8 cellular contexts compared by ENCODE assay signal in the genomic region with DNA sequence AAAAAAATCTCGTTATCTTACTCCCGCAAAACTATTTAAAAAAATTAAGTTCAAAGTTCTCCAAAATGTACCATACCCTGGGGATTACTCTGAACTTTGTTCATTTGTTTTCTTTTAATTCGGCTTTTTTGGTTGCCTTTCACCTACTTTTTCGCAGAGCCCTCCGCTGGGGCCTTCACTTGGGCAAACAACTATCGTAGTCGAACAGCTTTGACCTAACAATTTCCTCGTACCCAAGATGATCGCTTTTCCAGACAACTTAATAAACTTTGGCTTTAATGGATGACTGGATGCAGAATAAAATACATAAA. TPM values are rescaled to one million over a fixed set of nuclear protein-coding genes. Genes with fewer than 3 reads are reported as not detected.
DNase-seq lines count a peak whose midpoint lies in the region; ATAC-seq and TF ChIP-seq lines count a peak whose summit lies in the region.

No MANE protein-coding gene starts in this region.

- H4K20me1 ChIP-seq in DOHH2 (ENCODE audit: control insufficient read depth, insufficient read depth, low read depth, low read length) (no peaks in the 10 kb centered on the region), OCI-LY7 (ENCODE audit: insufficient read depth, low read length) (no peaks in the 10 kb centered on the region)

- 97 to 99% methylated on average over 5 to 9 of the region's 9 CpGs for WGBS in endodermal cell (ENCODE audit: insufficient coverage in 1 of 2, insufficient read length in 1 of 2), 2 experiments

- no peaks in the 10 kb centered on the region for H3K36me3 Mint-ChIP-seq in endodermal cell (ENCODE audit: low read depth)

- peak overlapping the region; percentile 81 for H2AFZ ChIP-seq in OCI-LY7 (ENCODE audit: low read length)

- CTCF ChIA-PET in OCI-LY7 (lab: Charles Lee; ENCODE audit: unreplicated experiment) (no interaction called here), HEK293T (lab: Yijun Ruan, JAX) (no interaction called here)

- H3K27me3 ChIP-seq in DOHH2 (ENCODE audit: control insufficient read depth, low read length) (no peaks in the 10 kb centered on the region), endodermal cell (ENCODE audit: control insufficient read depth, insufficient read depth, low read length, poor library complexity, severe bottlenecking) (peaks cover 8% of the 10 kb centered on the region), rectal smooth muscle tissue (ENCODE audit: control insufficient read depth, insufficient read depth, low read length) (no peaks in the 10 kb centered on the region)

- H3K9ac ChIP-seq in endodermal cell (ENCODE audit: extremely low read depth, low read length, poor library complexity, severe bottlenecking) (no peak overlapping the region), rectal smooth muscle tissue (ENCODE audit: low read length) (peak overlapping the region; percentile 52)

- no peaks in the 10 kb centered on the region for H3K9me3 Mint-ChIP-seq in endodermal cell

- peaks cover 8% of the 10 kb centered on the region for H3K4me1 Mint-ChIP-seq in endodermal cell

- peaks cover 30% of the 10 kb centered on the region for H3K79me2 ChIP-seq in DOHH2 (ENCODE audit: control insufficient read depth, low read length)
- H3K79me2 ChIP-seq in OCI-LY7 (ENCODE audit: insufficient read depth, low read depth, low read length): peaks cover 17% of the 10 kb centered on the region; the same call in 1 of the 2 replicates

- peaks cover 15% of the 10 kb centered on the region for H3K36me3 ChIP-seq in DOHH2 (ENCODE audit: control insufficient read depth, low read length)
- no peaks in the 10 kb centered on the region for H3K36me3 ChIP-seq in OCI-LY7 (ENCODE audit: insufficient read depth, low read length)
- no peaks in the 10 kb centered on the region for H3K36me3 ChIP-seq in endodermal cell (ENCODE audit: control insufficient read depth, insufficient read depth, low read length)
- H3K36me3 ChIP-seq in rectal smooth muscle tissue (ENCODE audit: control insufficient read depth, insufficient read depth, low read length): no peaks in the 10 kb centered on the region

- H3K4me2 ChIP-seq in DOHH2 (ENCODE audit: low read length) (peak overlapping the region; percentile 97), OCI-LY7 (ENCODE audit: low read length) (peak overlapping the region; percentile 87)

- H3F3A ChIP-seq in DOHH2 (ENCODE audit: control insufficient read depth, insufficient read depth): peaks cover 19% of the 10 kb centered on the region

- H3K4me1 ChIP-seq in DOHH2 (ENCODE audit: control insufficient read depth, low read length): peaks cover 49% of the 10 kb centered on the region
- peaks cover 46% of the 10 kb centered on the region for H3K4me1 ChIP-seq in OCI-LY7 (ENCODE audit: insufficient read depth, low read length, poor library complexity, severe bottlenecking)
- peaks cover under 1% of the 10 kb centered on the region for H3K4me1 ChIP-seq in endodermal cell (ENCODE audit: control insufficient read depth, insufficient read depth, low read length)
- peaks cover 19% of the 10 kb centered on the region for H3K4me1 ChIP-seq in rectal smooth muscle tissue (ENCODE audit: control insufficient read depth, insufficient read depth, low read length)

- H3K27ac Mint-ChIP-seq in endodermal cell: peak overlapping the region; percentile 17

- intact Hi-C loops in OCI-LY7 (cut with micrococcal nuclease; ENCODE audit: unreplicated experiment): loop anchor here (2.0 to 5.0 kb wide), 3 partner anchors 143 to 662 kb away; partner anchors contain the start of genes IQGAP1 and NGRN

- no peak for DNase-seq in OCI-LY7 (ENCODE audit: low spot score)
- DNase-seq in endodermal cell: no peak
- DNase-seq in anterior cingulate cortex (lab: John Stamatoyannopoulos, UW): no peak
- no peak for DNase-seq in stimulated activated naive CD4-positive, alpha-beta T cell treated with Interleukin-2 at 50 U/mL for 16 hours (lab: John Stamatoyannopoulos, UW)
- no peak for DNase-seq in HEK293T (ENCODE audit: extremely low spot score)

- H3K9me3 ChIP-seq in DOHH2 (ENCODE audit: control insufficient read depth, insufficient read depth, low read length): no peaks in the 10 kb centered on the region
- H3K9me3 ChIP-seq in OCI-LY7 (ENCODE audit: low read length): no peaks in the 10 kb centered on the region
- no peaks in the 10 kb centered on the region for H3K9me3 ChIP-seq in endodermal cell (ENCODE audit: control insufficient read depth, low read length)

- no peak for TF ChIP-seq CTCF in DOHH2 (IDR thresholded peaks at IDR 0.05; ENCODE audit: low read depth, low read length, poor library complexity, severe bottlenecking)
- TF ChIP-seq CTCF in OCI-LY7 (conservative IDR thresholded peaks at IDR 0.05; ENCODE audit: low read length): no peak; the same call in 1 of the 2 replicates
- no peak for TF ChIP-seq CTCF in endodermal cell (conservative IDR thresholded peaks at IDR 0.05)

- H3K9me2 ChIP-seq in DOHH2 (replicated peaks; ENCODE audit: control insufficient read depth, low read length) (no peaks in the 10 kb centered on the region), OCI-LY7 (ENCODE audit: insufficient read depth, low read length) (no peaks in the 10 kb centered on the region)

- POLR2A ChIA-PET in OCI-LY7 (lab: Charles Lee) (interaction anchor here (0.6 to 3.2 kb wide), 5 partner anchors 26 to 281 kb away, joined by 3 to 24 read pairs (median 4); partner anchors contain the start of gene MAN2A2), HEK293T (lab: Yijun Ruan, JAX) (interaction anchor here (0.7 to 8.2 kb wide), 8 partner anchors 9 to 213 kb away, joined by 3 to 142 read pairs (median 7); partner anchors contain the start of genes BLM, MAN2A2 and RCCD1)

- TSS peak; percentile 88 for BruUV-seq in OCI-LY7 (replicated peaks; lab: Mats Ljungman, UMichigan)

- ATAC-seq in HG02840 (IDR thresholded peaks at IDR 0.05; ENCODE audit: low FRiP score, unreplicated experiment): no peak

- peak overlapping the region; percentile 91 for H3K27ac ChIP-seq in DOHH2 (ENCODE audit: low read depth, low read length)
- H3K27ac ChIP-seq in OCI-LY7 (ENCODE audit: low read depth, low read length, poor library complexity, severe bottlenecking): peak overlapping the region; percentile 81
- H3K27ac ChIP-seq in endodermal cell (ENCODE audit: low read depth, low read length): no peak overlapping the region
- H3K27ac ChIP-seq in rectal smooth muscle tissue (ENCODE audit: low read depth, low read length): peak overlapping the region; percentile 88

- H3K27me3 Mint-ChIP-seq in endodermal cell (ENCODE audit: insufficient read depth): peaks cover 8% of the 10 kb centered on the region

- H3K4me3 ChIP-seq in DOHH2 (ENCODE audit: low read length) (peak overlapping the region; percentile 98), OCI-LY7 (ENCODE audit: low read depth, low read length, poor library complexity, severe bottlenecking) (peak overlapping the region; percentile 79), endodermal cell (ENCODE audit: low read length) (no peak overlapping the region), rectal smooth muscle tissue (ENCODE audit: low read length) (peak overlapping the region; percentile 81)

- peak overlapping the region; percentile 34 for H3K4me3 Mint-ChIP-seq in endodermal cell

TF ChIP-seq in HEK293T, 16 proteins besides CTCF, POLR2A, EP300 and RAD21:
- no peak for TF ChIP-seq L3MBTL2 (conservative IDR thresholded peaks at IDR 0.05)

RNA-seq across cellular contexts. Expression of gene HDDC3, which starts 2.7 kb away (rescaled TPM):
- 31.8 and 35.8 TPM in 2 replicates for total RNA-seq in OCI-LY7 (2014; rRNA removed; shearing (Covaris generic))
- total RNA-seq in OCI-LY7 (2022): 38.6 and 39.7 TPM in 2 replicates
- total RNA-seq in endodermal cell: 10 to 100 TPM; 15.3 to 21.5 TPM
- polyA plus RNA-seq in endodermal cell (2013, experiment 1 of 2): 18.1 TPM
- 14.4 TPM for polyA plus RNA-seq in endodermal cell (2013, experiment 2 of 2)

RNA-seq across cellular contexts. Expression of gene UNC45A, which starts 5.4 kb away (rescaled TPM):
- total RNA-seq in OCI-LY7 (2014; rRNA removed; shearing (Covaris generic)): 38.3 and 46.1 TPM in 2 replicates
- total RNA-seq in OCI-LY7 (2022) (62.3 and 68.0 TPM in 2 replicates), endodermal cell (10 to 100 TPM; 92.5 to 96.6 TPM)
- 54.1 TPM for polyA plus RNA-seq in endodermal cell (2013, experiment 1 of 2)
- polyA plus RNA-seq in endodermal cell (2013, experiment 2 of 2): 47.9 TPM

RNA-seq across cellular contexts. Expression of gene RCCD1, which starts 25.0 kb away (rescaled TPM):
- 74.8 and 77.7 TPM in 2 replicates for total RNA-seq in OCI-LY7 (2014; rRNA removed; shearing (Covaris generic))
- total RNA-seq in OCI-LY7 (2022) (84.5 and 96.9 TPM in 2 replicates), endodermal cell (10 to 100 TPM; 19.8 to 20.9 TPM)
- 20.6 TPM for polyA plus RNA-seq in endodermal cell (2013, experiment 1 of 2)
- polyA plus RNA-seq in endodermal cell (2013, experiment 2 of 2): 16.9 TPM

RNA-seq across cellular contexts. Expression of gene MAN2A2, which starts 26.6 kb away (rescaled TPM):
- total RNA-seq in OCI-LY7 (2014; rRNA removed; shearing (Covaris generic)): 6.6 and 12.2 TPM in 2 replicates
- total RNA-seq in OCI-LY7 (2022): 11.6 and 17.4 TPM in 2 replicates
- total RNA-seq in endodermal cell: 10 to 100 TPM; 41.0 to 62.9 TPM
- 43.7 TPM for polyA plus RNA-seq in endodermal cell (2013, experiment 1 of 2)
- polyA plus RNA-seq in endodermal cell (2013, experiment 2 of 2): 41.1 TPM

RNA-seq across cellular contexts. Expression of gene FES, which starts 45.4 kb away (rescaled TPM):
- total RNA-seq in OCI-LY7 (2014; rRNA removed; shearing (Covaris generic)): 3.3 and 4.7 TPM in 2 replicates
- total RNA-seq in OCI-LY7 (2022) (3.0 and 3.2 TPM in 2 replicates), endodermal cell (10 to 100 TPM; 25.9 to 29.9 TPM)
- polyA plus RNA-seq in endodermal cell (2013, experiment 1 of 2): 6.0 TPM
- polyA plus RNA-seq in endodermal cell (2013, experiment 2 of 2): 4.3 TPM
